ENCODE assay signal across 1 cellular context in the genomic region with DNA sequence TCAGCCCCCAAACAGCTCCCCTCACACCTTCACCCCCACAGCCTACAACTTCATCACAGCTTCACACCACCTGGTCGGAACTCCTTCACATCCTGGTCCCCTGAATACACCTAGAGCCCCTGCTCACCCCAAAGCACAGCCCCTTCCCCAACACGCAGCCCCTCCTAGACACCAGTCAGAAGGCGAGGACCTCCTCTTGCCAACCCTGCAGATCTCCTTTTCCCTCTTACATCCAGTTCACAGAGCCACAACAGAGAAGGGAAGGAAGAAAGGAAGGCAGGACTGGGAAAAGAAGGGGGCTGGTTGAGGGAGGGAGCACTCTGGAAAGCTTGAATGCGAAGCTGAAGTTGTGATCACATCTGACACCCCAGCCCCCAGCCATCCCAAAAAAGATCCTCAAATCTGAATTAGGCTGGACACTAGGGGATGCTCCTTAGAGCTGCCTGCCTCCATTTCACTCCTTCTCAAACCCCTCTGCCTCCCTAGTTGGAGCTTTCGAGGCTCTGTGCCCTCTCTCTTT.
TF ChIP-seq lines count a peak whose summit lies in the region.

No MANE protein-coding gene starts in this region.

TF ChIP-seq in HEK293, 187 proteins besides CTCF, POLR2A, EP300 and RAD21:
- TF ChIP-seq, protein P1, sequence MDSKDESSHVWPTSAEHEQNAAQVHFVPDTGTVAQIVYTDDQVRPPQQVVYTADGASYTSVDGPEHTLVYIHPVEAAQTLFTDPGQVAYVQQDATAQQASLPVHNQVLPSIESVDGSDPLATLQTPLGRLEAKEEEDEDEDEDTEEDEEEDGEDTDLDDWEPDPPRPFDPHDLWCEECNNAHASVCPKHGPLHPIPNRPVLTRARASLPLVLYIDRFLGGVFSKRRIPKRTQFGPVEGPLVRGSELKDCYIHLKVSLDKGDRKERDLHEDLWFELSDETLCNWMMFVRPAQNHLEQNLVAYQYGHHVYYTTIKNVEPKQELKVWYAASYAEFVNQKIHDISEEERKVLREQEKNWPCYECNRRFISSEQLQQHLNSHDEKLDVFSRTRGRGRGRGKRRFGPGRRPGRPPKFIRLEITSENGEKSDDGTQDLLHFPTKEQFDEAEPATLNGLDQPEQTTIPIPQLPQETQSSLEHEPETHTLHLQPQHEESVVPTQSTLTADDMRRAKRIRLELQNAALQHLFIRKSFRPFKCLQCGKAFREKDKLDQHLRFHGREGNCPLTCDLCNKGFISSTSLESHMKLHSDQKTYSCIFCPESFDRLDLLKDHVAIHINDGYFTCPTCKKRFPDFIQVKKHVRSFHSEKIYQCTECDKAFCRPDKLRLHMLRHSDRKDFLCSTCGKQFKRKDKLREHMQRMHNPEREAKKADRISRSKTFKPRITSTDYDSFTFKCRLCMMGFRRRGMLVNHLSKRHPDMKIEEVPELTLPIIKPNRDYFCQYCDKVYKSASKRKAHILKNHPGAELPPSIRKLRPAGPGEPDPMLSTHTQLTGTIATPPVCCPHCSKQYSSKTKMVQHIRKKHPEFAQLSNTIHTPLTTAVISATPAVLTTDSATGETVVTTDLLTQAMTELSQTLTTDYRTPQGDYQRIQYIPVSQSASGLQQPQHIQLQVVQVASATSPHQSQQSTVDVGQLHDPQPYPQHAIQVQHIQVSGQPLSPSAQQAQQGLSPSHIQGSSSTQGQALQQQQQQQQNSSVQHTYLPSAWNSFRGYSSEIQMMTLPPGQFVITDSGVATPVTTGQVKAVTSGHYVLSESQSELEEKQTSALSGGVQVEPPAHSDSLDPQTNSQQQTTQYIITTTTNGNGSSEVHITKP (tag by site-specific recombination; IDR thresholded peaks at IDR 0.05) = 0 out of 2 replicates have a peak, but pooled peaks have one; percentile 34
- TF ChIP-seq ZNF701 (tag by site-specific recombination; IDR thresholded peaks at IDR 0.05) = no peak
- no peak for TF ChIP-seq ZNF223 (tag by site-specific recombination; IDR thresholded peaks at IDR 0.05)
- no peak for TF ChIP-seq ZNF654 (tag by site-specific recombination; IDR thresholded peaks at IDR 0.05; ENCODE audit: low read depth)
- TF ChIP-seq ZNF169 (tag by site-specific recombination; IDR thresholded peaks at IDR 0.05) = no peak
- no peak for TF ChIP-seq HOXC10 (CRISPR knock-in tag; IDR thresholded peaks at IDR 0.05)
- TF ChIP-seq, protein P2, sequence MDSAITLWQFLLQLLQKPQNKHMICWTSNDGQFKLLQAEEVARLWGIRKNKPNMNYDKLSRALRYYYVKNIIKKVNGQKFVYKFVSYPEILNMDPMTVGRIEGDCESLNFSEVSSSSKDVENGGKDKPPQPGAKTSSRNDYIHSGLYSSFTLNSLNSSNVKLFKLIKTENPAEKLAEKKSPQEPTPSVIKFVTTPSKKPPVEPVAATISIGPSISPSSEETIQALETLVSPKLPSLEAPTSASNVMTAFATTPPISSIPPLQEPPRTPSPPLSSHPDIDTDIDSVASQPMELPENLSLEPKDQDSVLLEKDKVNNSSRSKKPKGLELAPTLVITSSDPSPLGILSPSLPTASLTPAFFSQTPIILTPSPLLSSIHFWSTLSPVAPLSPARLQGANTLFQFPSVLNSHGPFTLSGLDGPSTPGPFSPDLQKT (IDR thresholded peaks at IDR 0.05; ENCODE audit: borderline replicate concordance, low read depth, low read length) = no peak
